In genomic region chr5:2740051-2740848, GRCh38 we compare ENCODE assay signal across 13 cellular contexts. TPM values are rescaled to one million over a fixed set of nuclear protein-coding genes. Genes with fewer than 3 reads are reported as not detected.
DNase-seq lines count a peak whose midpoint lies in the region; ATAC-seq and TF ChIP-seq lines count a peak whose summit lies in the region.
"Had no signal": no experiment of that assay in that cellular context is flagged by ENCODE, and none has a peak within 500 bp of the region (broad histone marks: within the 10 kb centered on the region; RNA-seq: fewer than 3 reads in every experiment).

No MANE protein-coding gene starts in this region.

- TF ChIP-seq CTCF in ascending aorta (IDR thresholded peaks at IDR 0.05), result no peak

- no peak for ATAC-seq in HG03520 (IDR thresholded peaks at IDR 0.05; ENCODE audit: unreplicated experiment)
- no peak for ATAC-seq in GM21390 (IDR thresholded peaks at IDR 0.05; ENCODE audit: unreplicated experiment)

- H3K27me3 ChIP-seq in ascending aorta (peaks cover 21% of the 10 kb centered on the region), iPS-20b (ENCODE audit: insufficient read depth, low read length) (peaks cover 96% of the 10 kb centered on the region)

- H3K9ac ChIP-seq in iPS-20b (ENCODE audit: low read depth, low read length), result no peak overlapping the region; the same call in 1 of the 2 replicates

- H3K36me3 ChIP-seq in ascending aorta (no peaks in the 10 kb centered on the region), iPS-20b (ENCODE audit: insufficient read depth, low read depth, low read length) (peaks cover 21% of the 10 kb centered on the region)

- intact Hi-C loops in ascending aorta (cut with DNase I), result no loop called here

- H3K9me3 ChIP-seq in ascending aorta, result no peaks in the 10 kb centered on the region
- no peaks in the 10 kb centered on the region; the same call in 1 of the 2 replicates for H3K9me3 ChIP-seq in iPS-20b (ENCODE audit: insufficient read depth, low read depth, low read length)
- H3K9me3 ChIP-seq: Caco-2 had no signal

- H3K4me1 ChIP-seq in ascending aorta, result no peaks in the 10 kb centered on the region
- H3K4me1 ChIP-seq in iPS-20b (ENCODE audit: insufficient read depth, low read length), result peaks cover 26% of the 10 kb centered on the region; the same call in 1 of the 2 replicates

- peak overlapping the region; percentile 52 to 64 for H3K4me3 ChIP-seq in ascending aorta
- peak overlapping the region; percentile 55 for H3K4me3 ChIP-seq in iPS-20b (ENCODE audit: low read length)
- H3K4me3 ChIP-seq in skeletal muscle cell (ENCODE audit: low read depth, low read length), result peak overlapping the region; percentile 47

- H3K27ac ChIP-seq in ascending aorta (no peak overlapping the region), iPS-20b (ENCODE audit: low read length) (no peak overlapping the region)
- H3K27ac ChIP-seq: epithelial cell of prostate had no signal

- DNase-seq in GM03348 (ENCODE audit: low spot score) (peak; percentile 28), ascending aorta (ENCODE audit: low spot score in 2 of 2) (no peak), skeletal muscle cell (ENCODE audit: low read depth) (no peak), kidney glomerular epithelial cell (lab: John Stamatoyannopoulos, UW) (no peak), COR-L47 (lab: John Stamatoyannopoulos, UW) (no peak)
- DNase-seq: activated T-cell treated with anti-CD3 and anti-CD28 coated beads, Interleukin-2, amount 50 U/mL, for 4 hours; Caco-2; NCI-H1048; NCI-H82 had no signal

RNA-seq across cellular contexts. Expression of gene IRX2, which starts 11.2 kb away (rescaled TPM):
- not detected for total RNA-seq in ascending aorta
